Comparison of ENCODE assay signal across 9 cellular contexts in genomic region chr2:161416294-161416632, GRCh38. TPM values are rescaled to one million over a fixed set of nuclear protein-coding genes. Genes with fewer than 3 reads are reported as not detected.
DNase-seq lines count a peak whose midpoint lies in the region; ATAC-seq and TF ChIP-seq lines count a peak whose summit lies in the region.
"Had no signal": no experiment of that assay in that cellular context is flagged by ENCODE, and none has a peak within 500 bp of the region (broad histone marks: within the 10 kb centered on the region; RNA-seq: fewer than 3 reads in every experiment).

Gene TBR1 (plus strand): TSS chr2:161416297. CDS start chr2:161416411, 114 bp downstream.

- intact Hi-C loops in adrenal gland (cut with DNase I), result no loop called here

- WGBS in adrenal gland, 4 donors, result 7 to 16% (median 11%) methylated on average over 7 of the region's 7 CpGs

- H3K4me3 ChIP-seq in BE2C (ENCODE audit: low read depth, low read length) (peak within 1 kb of the TSS; percentile 53), GM12864 (ENCODE audit: low read depth, low read length) (peak within 1 kb of the TSS; percentile 42; the same call in 1 of the 2 replicates), adrenal gland (peak within 1 kb of the TSS in 2 of 4 donors; percentile 36 to 45)

- peak within 1 kb of the TSS; percentile 58 for H3K4me3 Mint-ChIP-seq in mesothelial cell of epicardium

- H3K27ac ChIP-seq in angular gyrus (ENCODE audit: low read depth, low read length), result peak within 1 kb of the TSS; percentile 41
- no peak within 1 kb of the TSS for H3K27ac ChIP-seq in adrenal gland
- H3K27ac ChIP-seq: HL-60 had no signal

- no peaks in the 10 kb centered on the region for H3K9me3 Mint-ChIP-seq in mesothelial cell of epicardium

- no peak for ATAC-seq in GM18517 (IDR thresholded peaks at IDR 0.05; ENCODE audit: unreplicated experiment)

- no peaks in the 10 kb centered on the region for H3K36me3 Mint-ChIP-seq in mesothelial cell of epicardium

- peaks cover 32% of the 10 kb centered on the region for H3K4me1 Mint-ChIP-seq in mesothelial cell of epicardium

- H3K27ac Mint-ChIP-seq in mesothelial cell of epicardium, result peak within 1 kb of the TSS; percentile 13

- DNase-seq in BE2C (no peak), GM12864 (ENCODE audit: low read depth) (no peak), mesothelial cell of epicardium (ENCODE audit: low spot score in 2 of 2, unreplicated experiment in 2 of 2) (no peak), adrenal gland (no peak), NCI-H2196 treated with DMSO at 0.1 percent for 48 hours (lab: John Stamatoyannopoulos, UW; ENCODE audit: unreplicated experiment) (no peak), DMS153 (lab: John Stamatoyannopoulos, UW) (no peak)

- H3K4me1 ChIP-seq in BE2C (no peaks in the 10 kb centered on the region), adrenal gland (replicated peaks in 1 of 2) (peaks cover 14 to 32% of the 10 kb centered on the region in 2 donors)

- H3K27me3 Mint-ChIP-seq in mesothelial cell of epicardium (ENCODE audit: low read depth), result peaks cover 91% of the 10 kb centered on the region

- H3K27me3 ChIP-seq in BE2C (peaks cover 55% of the 10 kb centered on the region), adrenal gland (peaks cover 68% of the 10 kb centered on the region)

- no peak for TF ChIP-seq POLR2A in adrenal gland (IDR thresholded peaks at IDR 0.05)

- H3K9me3 ChIP-seq in BE2C (no peaks in the 10 kb centered on the region), adrenal gland (replicated peaks in 1 of 3) (no peaks in the 10 kb centered on the region)

- H3K36me3 ChIP-seq in BE2C (no peaks in the 10 kb centered on the region), adrenal gland (replicated peaks in 1 of 2) (no peaks in the 10 kb centered on the region)

- TF ChIP-seq CTCF in BE2C (IDR thresholded peaks at IDR 0.05; ENCODE audit: low read depth, low read length), result no peak
- TF ChIP-seq CTCF in GM12864 (IDR thresholded peaks at IDR 0.05; ENCODE audit: low read depth, low read length, missing control alignments), result no peak
- TF ChIP-seq CTCF in mesothelial cell of epicardium (IDR thresholded peaks at IDR 0.05; ENCODE audit: unreplicated experiment), result no peak
- TF ChIP-seq CTCF in adrenal gland (IDR thresholded peaks at IDR 0.05), result no peak

RNA-seq across cellular contexts. Expression of gene TBR1, which starts in this region (rescaled TPM):
- not detected for polyA plus RNA-seq in BE2C (2012; ENCODE audit: insufficient read depth, insufficient read length, low read depth)
- total RNA-seq in mesothelial cell of epicardium, result 0.09 to 0.13 TPM in 2 of 3 replicates, not detected in the other
- total RNA-seq in adrenal gland, result under 1 TPM in 2 of 8 donors, not detected in 6; 0.04 to 0.64 TPM
- not detected for polyA plus RNA-seq in adrenal gland
